Comparison of ENCODE assay signal across 8 cellular contexts in the genomic region with DNA sequence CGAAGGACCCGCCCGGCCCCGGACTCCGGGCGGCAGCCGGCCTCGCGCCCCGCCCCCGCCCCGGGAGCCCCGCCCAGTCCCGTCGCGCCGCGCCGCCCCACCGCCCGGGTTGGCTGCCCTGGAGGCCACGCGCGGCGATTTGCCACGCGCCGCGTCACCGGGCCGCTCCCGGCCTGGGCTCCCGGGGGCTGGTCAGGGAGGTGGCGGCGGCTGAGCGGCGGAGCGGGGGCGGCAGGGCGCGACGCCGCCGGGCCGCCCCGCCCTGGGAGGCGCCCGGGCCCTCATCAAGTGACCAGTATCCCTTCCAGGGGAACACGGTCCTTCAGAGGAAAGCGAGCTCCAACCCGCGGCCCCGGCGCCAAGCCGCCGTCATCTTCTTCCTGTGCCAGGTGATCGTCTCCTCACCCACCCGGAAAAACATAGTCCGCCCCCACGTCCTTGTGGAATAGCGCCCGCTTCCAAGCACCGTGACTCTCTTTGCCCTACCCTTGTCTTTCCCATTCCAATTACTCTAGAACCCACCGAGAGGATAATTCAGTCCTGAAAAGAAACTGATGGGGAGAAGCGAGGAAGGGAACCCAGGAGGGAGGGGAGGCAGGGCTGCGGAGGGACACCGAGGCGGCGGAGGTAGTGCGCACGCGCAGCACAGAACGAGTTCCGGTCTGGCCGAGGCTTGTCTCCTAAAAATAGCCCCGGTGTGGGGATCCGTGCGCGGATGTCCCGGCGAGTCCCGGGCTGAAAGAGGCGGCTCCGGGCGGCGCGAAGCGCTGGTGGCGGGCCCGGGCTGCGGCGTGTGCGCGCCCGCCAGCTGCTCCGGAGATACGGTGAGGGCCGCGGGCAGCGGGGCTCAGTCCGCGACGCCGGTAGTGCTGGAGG. TPM values are rescaled to one million over a fixed set of nuclear protein-coding genes. Genes with fewer than 3 reads are reported as not detected.
A peak's percentile ranks its signal among the peaks of the same experiment; 100 is the strongest.
DNase-seq lines count a peak whose midpoint lies in the region; ATAC-seq and TF ChIP-seq lines count a peak whose summit lies in the region.

A gene (plus strand): TSS at position 704 of the 876 bp plus-strand sequence. CDS start 67,136 bp downstream, outside the sequence.

- ATAC-seq in GM18505 (IDR thresholded peaks at IDR 0.05; ENCODE audit: unreplicated experiment) (peak; percentile 54), HG02943 (IDR thresholded peaks at IDR 0.05; ENCODE audit: low read depth, unreplicated experiment) (peak; percentile 57)

- H3K4me1 ChIP-seq in hepatocyte (ENCODE audit: insufficient read depth) (peaks cover 19% of the 10 kb centered on the region), rectal smooth muscle tissue (ENCODE audit: control insufficient read depth, insufficient read depth, low read length) (peaks cover 17% of the 10 kb centered on the region), vagina (peaks cover 38% of the 10 kb centered on the region)

- H2AFZ ChIP-seq in hepatocyte: peak within 1 kb of the TSS; percentile 92

- intact Hi-C loops in vagina (cut with DNase I): no loop called here

- H3K79me2 ChIP-seq in hepatocyte: peaks cover 42% of the 10 kb centered on the region

- peak; percentile 90 for TF ChIP-seq POLR2A in GM18505 (IDR thresholded peaks at IDR 0.05; ENCODE audit: borderline replicate concordance, extremely low read depth, insufficient read depth, insufficient read length)
- peak in 1 of 2 donors; percentile 93 for TF ChIP-seq POLR2A in vagina (IDR thresholded peaks at IDR 0.05)

- DNase-seq in NCI-H2029 (lab: John Stamatoyannopoulos, UW): peak; percentile 70
- DNase-seq in T-helper 9 cell: peak; percentile 84
- DNase-seq in astrocyte of the cerebellum (ENCODE audit: low read depth): peak; percentile 85
- DNase-seq in hepatocyte (ENCODE audit: low spot score): peak; percentile 97
- no peak for DNase-seq in vagina (ENCODE audit: extremely low spot score in 2 of 2)

- no peaks in the 10 kb centered on the region for H3K27me3 ChIP-seq in hepatocyte
- H3K27me3 ChIP-seq in rectal smooth muscle tissue (ENCODE audit: control insufficient read depth, insufficient read depth, low read length): no peaks in the 10 kb centered on the region
- H3K27me3 ChIP-seq in vagina: no peaks in the 10 kb centered on the region

- H3K9ac ChIP-seq in rectal smooth muscle tissue (ENCODE audit: low read length): peak within 1 kb of the TSS; percentile 67

- in situ Hi-C loops in astrocyte of the cerebellum (cut with HindIII; ENCODE audit: low sequenced_read_pairs): no loop called here

- H3K9me3 ChIP-seq in hepatocyte (ENCODE audit: low read depth): no peaks in the 10 kb centered on the region
- no peaks in the 10 kb centered on the region for H3K9me3 ChIP-seq in vagina

- under 1% methylated on average over 59 of the region's 104 CpGs for WGBS in hepatocyte (ENCODE audit: low lambda C conversion rate, missing lambda C conversion rate)

- peaks cover 34% of the 10 kb centered on the region for H4K20me1 ChIP-seq in hepatocyte (ENCODE audit: insufficient read depth, poor library complexity, severe bottlenecking)

- TF ChIP-seq CTCF in astrocyte of the cerebellum (IDR thresholded peaks at IDR 0.05; ENCODE audit: low read depth, low read length, missing control alignments): no peak
- no peak for TF ChIP-seq CTCF in hepatocyte (IDR thresholded peaks at IDR 0.05; ENCODE audit: poor library complexity)
- TF ChIP-seq CTCF in vagina (IDR thresholded peaks at IDR 0.05): peak in 1 of 3 experiments; percentile 6

- peak within 1 kb of the TSS; percentile 86 for H3K4me2 ChIP-seq in hepatocyte

- H3K27ac ChIP-seq in hepatocyte: peak within 1 kb of the TSS; percentile 99
- H3K27ac ChIP-seq in rectal smooth muscle tissue (ENCODE audit: low read depth, low read length): peak within 1 kb of the TSS; percentile 96
- H3K27ac ChIP-seq in vagina: peak within 1 kb of the TSS; percentile 96

- peak within 1 kb of the TSS; percentile 89 for H3K4me3 ChIP-seq in astrocyte of the cerebellum (ENCODE audit: low read depth, low read length)
- H3K4me3 ChIP-seq in hepatocyte: peak within 1 kb of the TSS; percentile 76
- peak within 1 kb of the TSS; percentile 75 for H3K4me3 ChIP-seq in rectal smooth muscle tissue (ENCODE audit: low read length)
- peak within 1 kb of the TSS; percentile 71 to 75 for H3K4me3 ChIP-seq in vagina

- H3K9me2 ChIP-seq in hepatocyte (replicated peaks; ENCODE audit: insufficient read depth): no peaks in the 10 kb centered on the region

- H3K36me3 ChIP-seq in hepatocyte (replicated peaks; ENCODE audit: insufficient read depth, low read depth): no peaks in the 10 kb centered on the region
- H3K36me3 ChIP-seq in rectal smooth muscle tissue (ENCODE audit: control insufficient read depth, insufficient read depth, low read length): no peaks in the 10 kb centered on the region
- H3K36me3 ChIP-seq in vagina: no peaks in the 10 kb centered on the region

RNA-seq across cellular contexts. Expression of the gene that starts here (rescaled TPM):
- total RNA-seq in hepatocyte: 43.9 and 56.7 TPM in 2 replicates
- polyA plus RNA-seq in hepatocyte: 18.0 and 20.4 TPM in 2 replicates
- 51.3 TPM for total RNA-seq in vagina

Comparison
In these comparisons a context has a peak if more than half of its experiments do, and no peak if none do; other contexts are left out.
1. DNase-seq: peak in NCI-H2029 (single experiment), T-helper 9 cell (single experiment), astrocyte of the cerebellum (single experiment) and hepatocyte (single experiment); none in vagina (0 of 2).
2. Peak in every context shown above with its lines, with median percentiles within 50 percentile points of each other: H3K4me3 ChIP-seq and H3K27ac ChIP-seq.